8 cellular contexts compared by ENCODE assay signal in the genomic region with DNA sequence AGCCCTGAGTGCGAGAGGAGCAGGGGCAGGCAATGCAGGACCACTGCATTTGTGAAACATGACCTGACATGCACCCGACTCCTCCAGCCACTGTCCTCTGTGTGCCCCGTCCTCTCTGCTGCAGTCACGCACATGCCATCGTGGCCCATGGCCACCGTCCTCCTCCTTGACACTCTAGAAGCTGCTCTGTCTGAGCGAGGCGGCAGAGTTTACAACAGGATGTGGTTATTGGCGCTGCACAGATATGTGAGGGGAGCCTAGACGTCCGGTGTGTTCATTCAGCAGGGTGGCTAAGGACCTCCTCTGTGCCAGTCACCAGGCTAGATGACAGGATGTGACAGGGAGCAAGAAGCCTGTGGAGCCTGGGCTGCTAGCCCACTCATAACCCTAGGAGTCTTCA.
DNase-seq lines count a peak whose midpoint lies in the region; ATAC-seq and FAIRE-seq lines count a peak whose summit lies in the region.

No MANE protein-coding gene starts in this region.

- peaks cover 12% of the 10 kb centered on the region for H3K4me1 ChIP-seq in effector memory CD4-positive, alpha-beta T cell (ENCODE audit: control insufficient read depth, insufficient read depth, low read length, poor library complexity, severe bottlenecking)

- peak overlapping the region; percentile 90 for H3K27ac ChIP-seq in effector memory CD4-positive, alpha-beta T cell (ENCODE audit: insufficient read depth, low read length, poor library complexity, severe bottlenecking)

- H3K27me3 ChIP-seq in effector memory CD4-positive, alpha-beta T cell (replicated peaks; ENCODE audit: control insufficient read depth, insufficient read depth, low read length, poor library complexity, severe bottlenecking): no peaks in the 10 kb centered on the region

- ATAC-seq in HG03378 (IDR thresholded peaks at IDR 0.05; ENCODE audit: unreplicated experiment): peak; percentile 98

- FAIRE-seq in GM19239 (lab: Jason Lieb, UNC): peak; percentile 99

- DNase-seq in A172 (ENCODE audit: low spot score) (peak; percentile 78), GM19239 (ENCODE audit: insufficient read length, low spot score) (peak; percentile 73), HPDE6-E6E7 (ENCODE audit: extremely low spot score) (no peak), NCI-H82 (lab: John Stamatoyannopoulos, UW) (no peak)
- DNase-seq in activated CD4-positive, CD25-positive, alpha-beta regulatory T cell treated with anti-CD3 and anti-CD28 coated beads, Interleukin-2, amount 50 U/mL, for 72 hours: peak; percentile 73
- DNase-seq in effector memory CD4-positive, alpha-beta T cell: peak; percentile 65 to 69 (median 66)
- DNase-seq in stimulated activated CD4-positive, alpha-beta T cell treated with anti-CD3 and anti-CD28 coated beads, Interleukin-4, amount 100 ng/mL, for 4 hours: peak; percentile 46 to 80

- H3K9me3 ChIP-seq in effector memory CD4-positive, alpha-beta T cell (ENCODE audit: control insufficient read depth, low read length): no peaks in the 10 kb centered on the region

- H3K4me3 ChIP-seq in effector memory CD4-positive, alpha-beta T cell (ENCODE audit: insufficient read depth, low read depth, low read length, poor library complexity, severe bottlenecking): peak overlapping the region; percentile 48

- no peaks in the 10 kb centered on the region for H3K36me3 ChIP-seq in effector memory CD4-positive, alpha-beta T cell (ENCODE audit: control insufficient read depth, insufficient read depth, low read length)

Comparison
In these comparisons a context has a peak if more than half of its experiments do, and no peak if none do; other contexts are left out.
1. DNase-seq: peak in A172 (single experiment), GM19239 (single experiment), activated CD4-positive, CD25-positive, alpha-beta regulatory T cell treated with anti-CD3 and anti-CD28 coated beads, Interleukin-2, amount 50 U/mL, for 72 hours (single experiment), effector memory CD4-positive, alpha-beta T cell (3 of 3) and stimulated activated CD4-positive, alpha-beta T cell treated with anti-CD3 and anti-CD28 coated beads, Interleukin-4, amount 100 ng/mL, for 4 hours (2 of 2); none in HPDE6-E6E7 (single experiment) and NCI-H82 (single experiment).